ENCODE assay signal across 8 cellular contexts in the genomic region with DNA sequence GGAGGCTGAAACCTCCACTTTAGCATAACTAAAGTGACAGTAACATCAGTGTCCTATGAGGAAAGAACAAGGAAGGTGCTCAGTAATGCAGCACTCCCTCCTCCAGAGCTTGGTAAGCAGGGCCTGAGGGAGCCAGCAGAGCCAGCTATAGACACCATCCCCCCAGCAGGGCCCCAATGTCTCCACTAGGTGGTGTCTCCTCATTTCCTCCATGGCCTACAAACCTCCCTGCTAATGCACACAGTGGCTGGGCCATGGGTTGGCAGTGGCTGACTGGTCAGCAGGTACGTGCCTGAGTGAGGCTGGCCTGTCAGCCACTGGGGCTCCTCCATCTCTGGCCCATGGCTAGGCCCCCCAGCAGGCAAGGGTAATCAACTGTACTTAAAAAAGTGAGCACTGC. TPM values are rescaled to one million over a fixed set of nuclear protein-coding genes. Genes with fewer than 3 reads are reported as not detected.
DNase-seq lines count a peak whose midpoint lies in the region; ATAC-seq and TF ChIP-seq lines count a peak whose summit lies in the region.

No MANE protein-coding gene starts in this region.

- intact Hi-C loops in CD8-positive, alpha-beta T cell (cut with DNase I, micrococcal nuclease) = no loop called here
- intact Hi-C loops in Panc1 (cut with micrococcal nuclease; ENCODE audit: unreplicated experiment) = no loop called here
- intact Hi-C loops in ovary (cut with DNase I) = loop anchor here in 1 of 4 donors (10.0 kb wide), 1 partner anchor 97 kb away; no protein-coding TSS in a partner anchor

- BruUV-seq in Panc1 (replicated peaks; lab: Mats Ljungman, UMichigan) = no TSS peak

- H3K27ac Mint-ChIP-seq in CD8-positive, alpha-beta T cell = peak overlapping the region; percentile 45

- no peaks in the 10 kb centered on the region for H3K27me3 Mint-ChIP-seq in CD8-positive, alpha-beta T cell (ENCODE audit: low read depth)

- H3K4me3 Mint-ChIP-seq in CD8-positive, alpha-beta T cell = no peak overlapping the region

- no peaks in the 10 kb centered on the region for H3K4me1 ChIP-seq in CD8-positive, alpha-beta T cell (ENCODE audit: insufficient read depth, low read length)
- no peaks in the 10 kb centered on the region; the same call in 1 of the 2 replicates for H3K4me1 ChIP-seq in Panc1 (ENCODE audit: control insufficient read depth, insufficient read depth, low read length)
- no peaks in the 10 kb centered on the region for H3K4me1 ChIP-seq in hepatocyte (ENCODE audit: insufficient read depth)
- no peaks in the 10 kb centered on the region for H3K4me1 ChIP-seq in ovary (ENCODE audit: insufficient read depth)

- H2AFZ ChIP-seq in hepatocyte = no peak overlapping the region

- 62% methylated on average over 1 of the region's 1 CpG for WGBS in hepatocyte (ENCODE audit: low lambda C conversion rate, missing lambda C conversion rate)
- 67 to 95% (median 75%) methylated on average over 1 of the region's 1 CpG for WGBS in ovary, 3 donors

- peaks cover 70% of the 10 kb centered on the region for H3K36me3 Mint-ChIP-seq in CD8-positive, alpha-beta T cell

- H3K9me3 Mint-ChIP-seq in CD8-positive, alpha-beta T cell = peaks cover 2% of the 10 kb centered on the region

- no peak overlapping the region for H3K27ac ChIP-seq in CD8-positive, alpha-beta T cell (ENCODE audit: low read depth, low read length)
- H3K27ac ChIP-seq in Panc1 (ENCODE audit: low read length) (no peak overlapping the region), hepatocyte (no peak overlapping the region), ovary (no peak overlapping the region)

- H3K9me2 ChIP-seq in hepatocyte (replicated peaks; ENCODE audit: insufficient read depth) = no peaks in the 10 kb centered on the region

- CTCF ChIA-PET in CD8-positive, alpha-beta T cell (lab: Charles Lee) = interaction anchor here (0.6 to 1.9 kb wide), 5 partner anchors 9 to 54 kb away, joined by 3 to 5 read pairs (median 5); no protein-coding TSS in a partner anchor
- CTCF ChIA-PET in Panc1 (lab: Charles Lee) = interaction anchor here (0.7 kb wide), 1 partner anchor 68 kb away, joined by 3 read pairs; no protein-coding TSS in a partner anchor

- H4K20me1 ChIP-seq in hepatocyte (ENCODE audit: insufficient read depth, poor library complexity, severe bottlenecking) = peaks cover 6% of the 10 kb centered on the region

- in situ Hi-C loops in Panc1 (cut with HindIII; ENCODE audit: low pct_unique_long_range_greater_than_20kb, low sequenced_read_pairs) = no loop called here

- no peaks in the 10 kb centered on the region for H3K9me3 ChIP-seq in CD8-positive, alpha-beta T cell (ENCODE audit: low read length)
- H3K9me3 ChIP-seq in Panc1 (ENCODE audit: control insufficient read depth, insufficient read depth, low read depth, low read length) (no peaks in the 10 kb centered on the region), hepatocyte (ENCODE audit: low read depth) (no peaks in the 10 kb centered on the region), ovary (no peaks in the 10 kb centered on the region)

- H3K36me3 ChIP-seq in CD8-positive, alpha-beta T cell (ENCODE audit: insufficient read depth, low read length) = peaks cover 35% of the 10 kb centered on the region
- H3K36me3 ChIP-seq in Panc1 (ENCODE audit: control insufficient read depth, insufficient read depth, low read length) = peaks cover 16% of the 10 kb centered on the region; the same call in 1 of the 2 replicates
- H3K36me3 ChIP-seq in hepatocyte (replicated peaks; ENCODE audit: insufficient read depth, low read depth) = no peaks in the 10 kb centered on the region
- H3K36me3 ChIP-seq in ovary = no peaks in the 10 kb centered on the region

- H3K4me3 ChIP-seq in CD8-positive, alpha-beta T cell (ENCODE audit: low read depth, low read length) = no peak overlapping the region
- H3K4me3 ChIP-seq in Panc1 (ENCODE audit: low read depth in 2 of 2, low read length in 2 of 2) (no peak overlapping the region), hepatocyte (no peak overlapping the region), ovary (no peak overlapping the region)

- POLR2A ChIA-PET in CD8-positive, alpha-beta T cell (lab: Charles Lee) = no interaction called here
- POLR2A ChIA-PET in Panc1 (lab: Charles Lee) = no interaction called here

- peak; percentile 72 for TF ChIP-seq CTCF in CD8-positive, alpha-beta T cell (IDR thresholded peaks at IDR 0.05)
- peak; percentile 74 for TF ChIP-seq CTCF in Panc1 (IDR thresholded peaks at IDR 0.05)
- peak; percentile 46 for TF ChIP-seq CTCF in hepatocyte (IDR thresholded peaks at IDR 0.05; ENCODE audit: poor library complexity)
- no peak for TF ChIP-seq CTCF in ovary (IDR thresholded peaks at IDR 0.05)

- TF ChIP-seq POLR2A in ovary (IDR thresholded peaks at IDR 0.05) = no peak

- peaks cover 52% of the 10 kb centered on the region for H3K79me2 ChIP-seq in hepatocyte

- H3K27me3 ChIP-seq in CD8-positive, alpha-beta T cell (ENCODE audit: insufficient read depth, low read length) = no peaks in the 10 kb centered on the region
- no peaks in the 10 kb centered on the region for H3K27me3 ChIP-seq in Panc1 (ENCODE audit: control insufficient read depth, insufficient read depth, low read length)
- H3K27me3 ChIP-seq in hepatocyte = no peaks in the 10 kb centered on the region
- no peaks in the 10 kb centered on the region for H3K27me3 ChIP-seq in ovary

- ATAC-seq in CD8-positive, alpha-beta T cell = peak; percentile 74
- ATAC-seq in GM18868 (IDR thresholded peaks at IDR 0.05; ENCODE audit: unreplicated experiment) (peak; percentile 64), HG03095 (IDR thresholded peaks at IDR 0.05; ENCODE audit: unreplicated experiment) (peak; percentile 46), Panc1 (peak; percentile 91)

- no peak for TF ChIP-seq EP300 in ovary (IDR thresholded peaks at IDR 0.05)

- peaks cover 26% of the 10 kb centered on the region for H3K4me1 Mint-ChIP-seq in CD8-positive, alpha-beta T cell (ENCODE audit: low read depth)

- H3K4me2 ChIP-seq in hepatocyte = no peak overlapping the region

- peak in 4 of 7 experiments; percentile 18 to 43 (median 36) for DNase-seq in CD8-positive, alpha-beta T cell
- DNase-seq in Panc1 (ENCODE audit: low read depth, low spot score) = peak; percentile 33
- DNase-seq in activated naive CD4-positive, alpha-beta T cell treated with anti-CD3 and anti-CD28 coated beads, Interleukin-2, amount 50 U/mL, for 16 hours = peak; percentile 44
- peak; percentile 64 for DNase-seq in hepatocyte (ENCODE audit: low spot score)
- peak; percentile 21 to 29 for DNase-seq in stimulated activated CD4-positive, alpha-beta T cell treated with anti-CD3 and anti-CD28 coated beads, Interleukin-4, amount 100 ng/mL, for 48 hours (ENCODE audit: low read depth in 2 of 2)
- no peak for DNase-seq in ovary

RNA-seq across cellular contexts. Expression of gene MRPS25, which starts 13.6 kb away (rescaled TPM):
- 10 to 100 TPM; 51.3 to 56.2 TPM for total RNA-seq in CD8-positive, alpha-beta T cell
- total RNA-seq in Panc1 (2021; ENCODE audit: unreplicated experiment) (45.2 TPM), hepatocyte (25.6 and 30.9 TPM in 2 replicates), ovary (10 to 100 TPM; 22.5 to 50.5 (median 40.7) TPM)
- polyA plus RNA-seq in Panc1 (2012; ENCODE audit: insufficient read length) = 25.0 TPM
- polyA plus RNA-seq in hepatocyte (59.9 and 75.5 TPM in 2 replicates), ovary (10 to 100 TPM; 28.1 to 33.9 TPM)

RNA-seq across cellular contexts. Expression of gene RBSN, which starts 47.4 kb away (rescaled TPM):
- 10 to 100 TPM; 41.9 to 48.1 TPM for total RNA-seq in CD8-positive, alpha-beta T cell
- 13.6 TPM for total RNA-seq in Panc1 (2021; ENCODE audit: unreplicated experiment)
- polyA plus RNA-seq in Panc1 (2012; ENCODE audit: insufficient read length) = 7.9 TPM
- 19.1 and 19.4 TPM in 2 replicates for total RNA-seq in hepatocyte
- 19.7 and 21.2 TPM in 2 replicates for polyA plus RNA-seq in hepatocyte
- total RNA-seq in ovary = 10 to 100 TPM; 14.4 to 36.5 (median 31.1) TPM
- 10 to 100 TPM; 13.5 to 31.5 TPM for polyA plus RNA-seq in ovary

Comparison
In these comparisons a context has a peak if more than half of its experiments do, and no peak if none do; other contexts are left out.
1. DNase-seq: peak in CD8-positive, alpha-beta T cell (4 of 7), Panc1 (single experiment), activated naive CD4-positive, alpha-beta T cell treated with anti-CD3 and anti-CD28 coated beads, Interleukin-2, amount 50 U/mL, for 16 hours (single experiment), hepatocyte (single experiment) and stimulated activated CD4-positive, alpha-beta T cell treated with anti-CD3 and anti-CD28 coated beads, Interleukin-4, amount 100 ng/mL, for 48 hours (2 of 2); none in ovary (0 of 5).
2. CTCF ChIP-seq: peak in CD8-positive, alpha-beta T cell (single experiment), Panc1 (single experiment) and hepatocyte (single experiment); none in ovary (0 of 3).
3. Peak in every context shown above with its lines, with median percentiles within 50 percentile points of each other: ATAC-seq.